ENCODE assay signal across 7 cellular contexts in genomic region chr1:46990541-46990940, GRCh38. TPM values are rescaled to one million over a fixed set of nuclear protein-coding genes. Genes with fewer than 3 reads are reported as not detected.
"Had no signal": no experiment of that assay in that cellular context is flagged by ENCODE, and none has a peak within 500 bp of the region (broad histone marks: within the 10 kb centered on the region; RNA-seq: fewer than 3 reads in every experiment).

No MANE protein-coding gene starts in this region.

RNA-seq across cellular contexts. Expression of gene CYP4X1, which starts 32.9 kb away (rescaled TPM):
- total RNA-seq: GM23248, HFFc6 had no signal
- polyA plus RNA-seq: GM23248 had no signal

RNA-seq across cellular contexts. Expression of gene CYP4A11, which starts 49.3 kb away (rescaled TPM):
- total RNA-seq: GM23248, GM23338, H1, H4, H7, H9, HFFc6 had no signal
- polyA plus RNA-seq: GM23248, GM23338, H1 had no signal
